In the genomic region with DNA sequence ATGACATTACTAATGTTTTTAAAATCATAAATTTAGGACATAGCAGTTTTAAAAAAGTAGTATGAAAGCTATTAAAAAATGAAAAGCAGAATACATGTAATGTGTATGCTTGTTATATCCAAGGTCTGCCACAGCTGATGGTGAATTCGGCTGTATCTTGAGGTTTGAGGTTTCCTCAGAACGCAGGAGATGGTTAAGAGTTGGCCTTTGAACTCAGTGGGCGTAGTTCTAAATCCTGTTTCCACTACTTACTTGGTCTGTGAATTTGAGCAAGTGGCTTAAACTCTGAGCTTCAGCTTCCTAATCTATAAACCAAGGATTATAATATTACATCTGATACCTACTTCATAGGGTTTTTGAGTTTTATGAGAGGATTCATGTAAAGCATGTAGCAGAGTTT, we compare ENCODE assay signal across 1 cellular context.
TF ChIP-seq lines count a peak whose summit lies in the region.

No MANE protein-coding gene starts in this region.

TF ChIP-seq in GM12878, 131 proteins besides CTCF, POLR2A, EP300 and RAD21 (continued from another document and continues in another):
- TF ChIP-seq RUNX3 (IDR thresholded peaks at IDR 0.05; ENCODE audit: low read length) (peak; percentile 96), POLR2AphosphoS5 (IDR thresholded peaks at IDR 0.05; ENCODE audit: low read length) (no peak), LARP7 (IDR thresholded peaks at IDR 0.05) (no peak), EGR1 (IDR thresholded peaks at IDR 0.05; ENCODE audit: borderline replicate concordance in 1 of 2, low read depth in 2 of 2, low read length in 2 of 2) (peak in 1 of 2 experiments; percentile 25; a peak in 1 of 3 replicates), ZNF622 (IDR thresholded peaks at IDR 0.05) (no peak), SUPT20H (IDR thresholded peaks at IDR 0.05; ENCODE audit: borderline replicate concordance, control insufficient read depth, low read depth, low read length) (no peak), HDAC2 (IDR thresholded peaks at IDR 0.05) (no peak), TARDBP (IDR thresholded peaks at IDR 0.05; ENCODE audit: borderline replicate concordance) (no peak), SMAD5 (IDR thresholded peaks at IDR 0.05; ENCODE audit: low read depth) (no peak), ZNF384 (IDR thresholded peaks at IDR 0.05; ENCODE audit: borderline replicate concordance, low read depth, low read length) (no peak), BACH1 (IDR thresholded peaks at IDR 0.05; ENCODE audit: borderline replicate concordance) (no peak), ZNF217 (IDR thresholded peaks at IDR 0.05) (0 out of 2 replicates have a peak, but pooled peaks have one; percentile 33), CBFB (IDR thresholded peaks at IDR 0.05; ENCODE audit: low read depth) (0 out of 2 replicates have a peak, but pooled peaks have one; percentile 34), ZNF274 (IDR thresholded peaks at IDR 0.05; ENCODE audit: insufficient read depth, insufficient read length) (no peak), KDM1A (IDR thresholded peaks at IDR 0.05; ENCODE audit: borderline replicate concordance) (no peak), BRCA1 (IDR thresholded peaks at IDR 0.05; ENCODE audit: low read depth, low read length) (no peak), POU2F2 (IDR thresholded peaks at IDR 0.05; ENCODE audit: borderline replicate concordance, low read depth, low read length) (no peak), IRF4 (IDR thresholded peaks at IDR 0.05; ENCODE audit: low read depth, low read length) (no peak), MXI1 (IDR thresholded peaks at IDR 0.05; ENCODE audit: low read depth, low read length) (no peak), SIX5 (IDR thresholded peaks at IDR 0.05; ENCODE audit: low read depth, low read length, severe bottlenecking) (no peak), NR2C2 (IDR thresholded peaks at IDR 0.05; ENCODE audit: borderline replicate concordance, control insufficient read depth, insufficient read length, low read depth) (no peak), NFYA (IDR thresholded peaks at IDR 0.05; ENCODE audit: borderline replicate concordance, low read depth, low read length) (no peak), RBBP5 (conservative IDR thresholded peaks at IDR 0.05) (no peak), SIN3A (IDR thresholded peaks at IDR 0.05; ENCODE audit: low read depth, low read length) (no peak), CREB1 (IDR thresholded peaks at IDR 0.05; ENCODE audit: low read depth) (no peak), TBL1XR1 (IDR thresholded peaks at IDR 0.05; ENCODE audit: low read depth, low read length) (no peak), NRF1 (conservative IDR thresholded peaks at IDR 0.05; ENCODE audit: low read depth, low read length) (no peak), MTA2 (IDR thresholded peaks at IDR 0.05; ENCODE audit: low read depth) (peak; percentile 86), RCOR1 (conservative IDR thresholded peaks at IDR 0.05; ENCODE audit: low read depth, low read length) (no peak), CHD4 (IDR thresholded peaks at IDR 0.05) (no peak), SMARCA5 (IDR thresholded peaks at IDR 0.05) (peak; percentile 79; the same call in 1 of the 2 replicates), FOXK2 (IDR thresholded peaks at IDR 0.05) (no peak), STAT1 (conservative IDR thresholded peaks at IDR 0.05) (no peak)
- TF ChIP-seq, protein P1, sequence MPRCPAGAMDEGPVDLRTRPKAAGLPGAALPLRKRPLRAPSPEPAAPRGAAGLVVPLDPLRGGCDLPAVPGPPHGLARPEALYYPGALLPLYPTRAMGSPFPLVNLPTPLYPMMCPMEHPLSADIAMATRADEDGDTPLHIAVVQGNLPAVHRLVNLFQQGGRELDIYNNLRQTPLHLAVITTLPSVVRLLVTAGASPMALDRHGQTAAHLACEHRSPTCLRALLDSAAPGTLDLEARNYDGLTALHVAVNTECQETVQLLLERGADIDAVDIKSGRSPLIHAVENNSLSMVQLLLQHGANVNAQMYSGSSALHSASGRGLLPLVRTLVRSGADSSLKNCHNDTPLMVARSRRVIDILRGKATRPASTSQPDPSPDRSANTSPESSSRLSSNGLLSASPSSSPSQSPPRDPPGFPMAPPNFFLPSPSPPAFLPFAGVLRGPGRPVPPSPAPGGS (IDR thresholded peaks at IDR 0.05; ENCODE audit: borderline replicate concordance, insufficient read depth, low read depth, low read length, poor library complexity, severe bottlenecking), result no peak
- TF ChIP-seq, protein P2, sequence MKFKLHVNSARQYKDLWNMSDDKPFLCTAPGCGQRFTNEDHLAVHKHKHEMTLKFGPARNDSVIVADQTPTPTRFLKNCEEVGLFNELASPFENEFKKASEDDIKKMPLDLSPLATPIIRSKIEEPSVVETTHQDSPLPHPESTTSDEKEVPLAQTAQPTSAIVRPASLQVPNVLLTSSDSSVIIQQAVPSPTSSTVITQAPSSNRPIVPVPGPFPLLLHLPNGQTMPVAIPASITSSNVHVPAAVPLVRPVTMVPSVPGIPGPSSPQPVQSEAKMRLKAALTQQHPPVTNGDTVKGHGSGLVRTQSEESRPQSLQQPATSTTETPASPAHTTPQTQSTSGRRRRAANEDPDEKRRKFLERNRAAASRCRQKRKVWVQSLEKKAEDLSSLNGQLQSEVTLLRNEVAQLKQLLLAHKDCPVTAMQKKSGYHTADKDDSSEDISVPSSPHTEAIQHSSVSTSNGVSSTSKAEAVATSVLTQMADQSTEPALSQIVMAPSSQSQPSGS (IDR thresholded peaks at IDR 0.05; ENCODE audit: low read length), result 0 out of 2 replicates have a peak, but pooled peaks have one; percentile 15
- TF ChIP-seq, protein P3, sequence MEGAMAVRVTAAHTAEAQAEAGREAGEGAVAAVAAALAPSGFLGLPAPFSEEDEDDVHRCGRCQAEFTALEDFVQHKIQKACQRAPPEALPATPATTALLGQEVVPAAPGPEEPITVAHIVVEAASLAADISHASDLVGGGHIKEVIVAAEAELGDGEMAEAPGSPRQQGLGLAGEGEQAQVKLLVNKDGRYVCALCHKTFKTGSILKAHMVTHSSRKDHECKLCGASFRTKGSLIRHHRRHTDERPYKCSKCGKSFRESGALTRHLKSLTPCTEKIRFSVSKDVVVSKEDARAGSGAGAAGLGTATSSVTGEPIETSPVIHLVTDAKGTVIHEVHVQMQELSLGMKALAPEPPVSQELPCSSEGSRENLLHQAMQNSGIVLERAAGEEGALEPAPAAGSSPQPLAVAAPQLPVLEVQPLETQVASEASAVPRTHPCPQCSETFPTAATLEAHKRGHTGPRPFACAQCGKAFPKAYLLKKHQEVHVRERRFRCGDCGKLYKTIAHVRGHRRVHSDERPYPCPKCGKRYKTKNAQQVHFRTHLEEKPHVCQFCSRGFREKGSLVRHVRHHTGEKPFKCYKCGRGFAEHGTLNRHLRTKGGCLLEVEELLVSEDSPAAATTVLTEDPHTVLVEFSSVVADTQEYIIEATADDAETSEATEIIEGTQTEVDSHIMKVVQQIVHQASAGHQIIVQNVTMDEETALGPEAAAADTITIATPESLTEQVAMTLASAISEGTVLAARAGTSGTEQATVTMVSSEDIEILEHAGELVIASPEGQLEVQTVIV (IDR thresholded peaks at IDR 0.05; ENCODE audit: borderline replicate concordance, partially characterized antibody), result no peak
- TF ChIP-seq, protein P4, sequence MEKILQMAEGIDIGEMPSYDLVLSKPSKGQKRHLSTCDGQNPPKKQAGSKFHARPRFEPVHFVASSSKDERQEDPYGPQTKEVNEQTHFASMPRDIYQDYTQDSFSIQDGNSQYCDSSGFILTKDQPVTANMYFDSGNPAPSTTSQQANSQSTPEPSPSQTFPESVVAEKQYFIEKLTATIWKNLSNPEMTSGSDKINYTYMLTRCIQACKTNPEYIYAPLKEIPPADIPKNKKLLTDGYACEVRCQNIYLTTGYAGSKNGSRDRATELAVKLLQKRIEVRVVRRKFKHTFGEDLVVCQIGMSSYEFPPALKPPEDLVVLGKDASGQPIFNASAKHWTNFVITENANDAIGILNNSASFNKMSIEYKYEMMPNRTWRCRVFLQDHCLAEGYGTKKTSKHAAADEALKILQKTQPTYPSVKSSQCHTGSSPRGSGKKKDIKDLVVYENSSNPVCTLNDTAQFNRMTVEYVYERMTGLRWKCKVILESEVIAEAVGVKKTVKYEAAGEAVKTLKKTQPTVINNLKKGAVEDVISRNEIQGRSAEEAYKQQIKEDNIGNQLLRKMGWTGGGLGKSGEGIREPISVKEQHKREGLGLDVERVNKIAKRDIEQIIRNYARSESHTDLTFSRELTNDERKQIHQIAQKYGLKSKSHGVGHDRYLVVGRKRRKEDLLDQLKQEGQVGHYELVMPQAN (conservative IDR thresholded peaks at IDR 0.05), result 0 out of 2 replicates have a peak, but pooled peaks have one; percentile 31
- TF ChIP-seq, protein P5, sequence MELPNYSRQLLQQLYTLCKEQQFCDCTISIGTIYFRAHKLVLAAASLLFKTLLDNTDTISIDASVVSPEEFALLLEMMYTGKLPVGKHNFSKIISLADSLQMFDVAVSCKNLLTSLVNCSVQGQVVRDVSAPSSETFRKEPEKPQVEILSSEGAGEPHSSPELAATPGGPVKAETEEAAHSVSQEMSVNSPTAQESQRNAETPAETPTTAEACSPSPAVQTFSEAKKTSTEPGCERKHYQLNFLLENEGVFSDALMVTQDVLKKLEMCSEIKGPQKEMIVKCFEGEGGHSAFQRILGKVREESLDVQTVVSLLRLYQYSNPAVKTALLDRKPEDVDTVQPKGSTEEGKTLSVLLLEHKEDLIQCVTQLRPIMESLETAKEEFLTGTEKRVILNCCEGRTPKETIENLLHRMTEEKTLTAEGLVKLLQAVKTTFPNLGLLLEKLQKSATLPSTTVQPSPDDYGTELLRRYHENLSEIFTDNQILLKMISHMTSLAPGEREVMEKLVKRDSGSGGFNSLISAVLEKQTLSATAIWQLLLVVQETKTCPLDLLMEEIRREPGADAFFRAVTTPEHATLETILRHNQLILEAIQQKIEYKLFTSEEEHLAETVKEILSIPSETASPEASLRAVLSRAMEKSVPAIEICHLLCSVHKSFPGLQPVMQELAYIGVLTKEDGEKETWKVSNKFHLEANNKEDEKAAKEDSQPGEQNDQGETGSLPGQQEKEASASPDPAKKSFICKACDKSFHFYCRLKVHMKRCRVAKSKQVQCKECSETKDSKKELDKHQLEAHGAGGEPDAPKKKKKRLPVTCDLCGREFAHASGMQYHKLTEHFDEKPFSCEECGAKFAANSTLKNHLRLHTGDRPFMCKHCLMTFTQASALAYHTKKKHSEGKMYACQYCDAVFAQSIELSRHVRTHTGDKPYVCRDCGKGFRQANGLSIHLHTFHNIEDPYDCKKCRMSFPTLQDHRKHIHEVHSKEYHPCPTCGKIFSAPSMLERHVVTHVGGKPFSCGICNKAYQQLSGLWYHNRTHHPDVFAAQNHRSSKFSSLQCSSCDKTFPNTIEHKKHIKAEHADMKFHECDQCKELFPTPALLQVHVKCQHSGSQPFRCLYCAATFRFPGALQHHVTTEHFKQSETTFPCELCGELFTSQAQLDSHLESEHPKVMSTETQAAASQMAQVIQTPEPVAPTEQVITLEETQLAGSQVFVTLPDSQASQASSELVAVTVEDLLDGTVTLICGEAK (IDR thresholded peaks at IDR 0.05; ENCODE audit: borderline replicate concordance), result no peak
- TF ChIP-seq, protein P6, sequence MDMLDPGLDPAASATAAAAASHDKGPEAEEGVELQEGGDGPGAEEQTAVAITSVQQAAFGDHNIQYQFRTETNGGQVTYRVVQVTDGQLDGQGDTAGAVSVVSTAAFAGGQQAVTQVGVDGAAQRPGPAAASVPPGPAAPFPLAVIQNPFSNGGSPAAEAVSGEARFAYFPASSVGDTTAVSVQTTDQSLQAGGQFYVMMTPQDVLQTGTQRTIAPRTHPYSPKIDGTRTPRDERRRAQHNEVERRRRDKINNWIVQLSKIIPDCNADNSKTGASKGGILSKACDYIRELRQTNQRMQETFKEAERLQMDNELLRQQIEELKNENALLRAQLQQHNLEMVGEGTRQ (IDR thresholded peaks at IDR 0.05; ENCODE audit: borderline replicate concordance, low read depth, low read length), result no peak
- TF ChIP-seq, protein P7, sequence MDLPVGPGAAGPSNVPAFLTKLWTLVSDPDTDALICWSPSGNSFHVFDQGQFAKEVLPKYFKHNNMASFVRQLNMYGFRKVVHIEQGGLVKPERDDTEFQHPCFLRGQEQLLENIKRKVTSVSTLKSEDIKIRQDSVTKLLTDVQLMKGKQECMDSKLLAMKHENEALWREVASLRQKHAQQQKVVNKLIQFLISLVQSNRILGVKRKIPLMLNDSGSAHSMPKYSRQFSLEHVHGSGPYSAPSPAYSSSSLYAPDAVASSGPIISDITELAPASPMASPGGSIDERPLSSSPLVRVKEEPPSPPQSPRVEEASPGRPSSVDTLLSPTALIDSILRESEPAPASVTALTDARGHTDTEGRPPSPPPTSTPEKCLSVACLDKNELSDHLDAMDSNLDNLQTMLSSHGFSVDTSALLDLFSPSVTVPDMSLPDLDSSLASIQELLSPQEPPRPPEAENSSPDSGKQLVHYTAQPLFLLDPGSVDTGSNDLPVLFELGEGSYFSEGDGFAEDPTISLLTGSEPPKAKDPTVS (IDR thresholded peaks at IDR 0.05; ENCODE audit: low read depth, low read length), result no peak
- TF ChIP-seq, protein P8, sequence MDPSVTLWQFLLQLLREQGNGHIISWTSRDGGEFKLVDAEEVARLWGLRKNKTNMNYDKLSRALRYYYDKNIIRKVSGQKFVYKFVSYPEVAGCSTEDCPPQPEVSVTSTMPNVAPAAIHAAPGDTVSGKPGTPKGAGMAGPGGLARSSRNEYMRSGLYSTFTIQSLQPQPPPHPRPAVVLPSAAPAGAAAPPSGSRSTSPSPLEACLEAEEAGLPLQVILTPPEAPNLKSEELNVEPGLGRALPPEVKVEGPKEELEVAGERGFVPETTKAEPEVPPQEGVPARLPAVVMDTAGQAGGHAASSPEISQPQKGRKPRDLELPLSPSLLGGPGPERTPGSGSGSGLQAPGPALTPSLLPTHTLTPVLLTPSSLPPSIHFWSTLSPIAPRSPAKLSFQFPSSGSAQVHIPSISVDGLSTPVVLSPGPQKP (IDR thresholded peaks at IDR 0.05; ENCODE audit: low read depth, low read length), result no peak
- TF ChIP-seq, protein P9, sequence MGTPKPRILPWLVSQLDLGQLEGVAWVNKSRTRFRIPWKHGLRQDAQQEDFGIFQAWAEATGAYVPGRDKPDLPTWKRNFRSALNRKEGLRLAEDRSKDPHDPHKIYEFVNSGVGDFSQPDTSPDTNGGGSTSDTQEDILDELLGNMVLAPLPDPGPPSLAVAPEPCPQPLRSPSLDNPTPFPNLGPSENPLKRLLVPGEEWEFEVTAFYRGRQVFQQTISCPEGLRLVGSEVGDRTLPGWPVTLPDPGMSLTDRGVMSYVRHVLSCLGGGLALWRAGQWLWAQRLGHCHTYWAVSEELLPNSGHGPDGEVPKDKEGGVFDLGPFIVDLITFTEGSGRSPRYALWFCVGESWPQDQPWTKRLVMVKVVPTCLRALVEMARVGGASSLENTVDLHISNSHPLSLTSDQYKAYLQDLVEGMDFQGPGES (IDR thresholded peaks at IDR 0.05), result no peak
- TF ChIP-seq, protein P10, sequence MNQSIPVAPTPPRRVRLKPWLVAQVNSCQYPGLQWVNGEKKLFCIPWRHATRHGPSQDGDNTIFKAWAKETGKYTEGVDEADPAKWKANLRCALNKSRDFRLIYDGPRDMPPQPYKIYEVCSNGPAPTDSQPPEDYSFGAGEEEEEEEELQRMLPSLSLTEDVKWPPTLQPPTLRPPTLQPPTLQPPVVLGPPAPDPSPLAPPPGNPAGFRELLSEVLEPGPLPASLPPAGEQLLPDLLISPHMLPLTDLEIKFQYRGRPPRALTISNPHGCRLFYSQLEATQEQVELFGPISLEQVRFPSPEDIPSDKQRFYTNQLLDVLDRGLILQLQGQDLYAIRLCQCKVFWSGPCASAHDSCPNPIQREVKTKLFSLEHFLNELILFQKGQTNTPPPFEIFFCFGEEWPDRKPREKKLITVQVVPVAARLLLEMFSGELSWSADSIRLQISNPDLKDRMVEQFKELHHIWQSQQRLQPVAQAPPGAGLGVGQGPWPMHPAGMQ (IDR thresholded peaks at IDR 0.05; ENCODE audit: borderline replicate concordance), result peak; percentile 72; the same call in 1 of the 2 replicates
- TF ChIP-seq, protein P11, sequence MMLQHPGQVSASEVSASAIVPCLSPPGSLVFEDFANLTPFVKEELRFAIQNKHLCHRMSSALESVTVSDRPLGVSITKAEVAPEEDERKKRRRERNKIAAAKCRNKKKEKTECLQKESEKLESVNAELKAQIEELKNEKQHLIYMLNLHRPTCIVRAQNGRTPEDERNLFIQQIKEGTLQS (IDR thresholded peaks at IDR 0.05; ENCODE audit: borderline replicate concordance, extremely low read depth, low read depth, low read length), result no peak
